In the genomic region with DNA sequence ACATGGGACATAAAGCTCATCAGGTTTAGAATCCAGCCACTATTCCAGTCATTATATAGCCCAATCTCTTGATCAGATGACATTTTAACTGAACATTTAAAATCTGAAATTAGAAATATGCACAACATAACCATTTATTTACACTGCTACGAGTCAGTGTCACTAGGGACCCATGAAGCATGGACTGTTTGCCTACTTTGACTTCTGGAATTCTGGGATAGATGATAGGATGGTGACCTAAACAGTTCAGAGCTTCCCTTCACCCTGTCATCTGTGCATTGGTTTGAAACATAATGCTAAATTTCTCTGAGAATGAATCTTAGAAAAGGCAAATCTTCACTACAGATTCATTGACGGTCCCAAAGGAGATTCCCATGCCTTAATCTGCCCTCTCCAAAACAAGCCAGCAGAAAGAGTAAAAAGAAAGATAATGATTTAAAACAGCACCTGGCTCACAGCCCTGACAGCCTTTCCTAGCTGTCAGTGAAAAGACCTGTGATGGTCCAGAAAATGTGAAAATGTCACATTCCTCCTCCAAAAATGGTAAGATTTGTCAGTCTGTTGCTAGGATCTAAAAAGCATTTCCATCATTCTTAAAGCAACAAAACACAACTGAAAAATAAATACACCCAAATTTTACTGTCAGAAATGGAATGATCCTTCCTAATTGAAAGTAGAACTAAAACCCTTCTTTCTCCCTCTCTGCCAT, we compare ENCODE assay signal across 19 cellular contexts. TPM values are rescaled to one million over a fixed set of nuclear protein-coding genes. Genes with fewer than 3 reads are reported as not detected.
DNase-seq lines count a peak whose midpoint lies in the region; ATAC-seq and TF ChIP-seq lines count a peak whose summit lies in the region.
"Had no signal": no experiment of that assay in that cellular context is flagged by ENCODE, and none has a peak within 500 bp of the region (broad histone marks: within the 10 kb centered on the region; RNA-seq: fewer than 3 reads in every experiment).

No MANE protein-coding gene starts in this region.

- H3K27ac ChIP-seq in GM23248 (no peak overlapping the region), PC-3 (ENCODE audit: low read length) (no peak overlapping the region), neuronal stem cell (replicated peaks; ENCODE audit: low read length) (no peak overlapping the region)
- H3K27ac ChIP-seq: HL-60 had no signal

- H3F3A ChIP-seq in GM23248 (ENCODE audit: insufficient read depth): no peaks in the 10 kb centered on the region
- no peaks in the 10 kb centered on the region for H3F3A ChIP-seq in PC-3 (ENCODE audit: low read length, unreplicated experiment)

- no peak overlapping the region for H3K4me3 ChIP-seq in GM23248
- H3K4me3 ChIP-seq in PC-3 (ENCODE audit: low read length): no peak overlapping the region
- no peak overlapping the region for H3K4me3 ChIP-seq in neuronal stem cell (ENCODE audit: low read length in 2 of 2)
- H3K4me3 ChIP-seq: HAP-1, K562 had no signal

- H4K91ac ChIP-seq in neuronal stem cell (ENCODE audit: low read depth, low read length, poor library complexity): no peak overlapping the region

- peaks cover 18% of the 10 kb centered on the region for H3K4me1 ChIP-seq in GM23248 (ENCODE audit: insufficient read depth)
- no peaks in the 10 kb centered on the region for H3K4me1 ChIP-seq in PC-3 (ENCODE audit: insufficient read depth, low read length)
- H3K4me1 ChIP-seq in neuronal stem cell (ENCODE audit: control insufficient read depth in 2 of 2, insufficient read depth in 1 of 2, low read depth in 1 of 2, low read length in 2 of 2): no peaks in the 10 kb centered on the region

- CTCF ChIA-PET in PC-3 (lab: Charles Lee): interaction anchor here (1.0 kb wide), 1 partner anchor 86 kb away, joined by 3 read pairs; no protein-coding TSS in a partner anchor

- H3K27me3 ChIP-seq in GM23248 (replicated peaks; ENCODE audit: insufficient read depth) (no peaks in the 10 kb centered on the region), PC-3 (ENCODE audit: low read length) (no peaks in the 10 kb centered on the region), neuronal stem cell (ENCODE audit: control insufficient read depth in 3 of 3, insufficient read depth in 3 of 3, low read depth in 1 of 3, low read length in 3 of 3) (peaks cover 0 to 10% (median 0%) of the 10 kb centered on the region in 3 experiments)

- no TSS peak for BruUV-seq in PC-3 (replicated peaks; lab: Mats Ljungman, UMichigan)

- no peak overlapping the region for H2BK15ac ChIP-seq in neuronal stem cell (ENCODE audit: low read length)

- DNase-seq in GM23248: peak; percentile 16
- no peak for DNase-seq in PC-3
- DNase-seq in fibroblast of peridontal ligament (ENCODE audit: extremely low read depth): peak; percentile 57
- no peak for DNase-seq in neuronal stem cell (ENCODE audit: low spot score)
- DNase-seq in cerebellar cortex (ENCODE audit: low spot score): no peak
- no peak for DNase-seq in GM03348 (ENCODE audit: low spot score)
- DNase-seq: CD8-positive, alpha-beta T cell; DND-41; GF-D8; NCI-H1105 treated with DMSO at 0.1 percent for 48 hours; NCI-H187; NCI-H446 treated with DMSO at 0.1 percent for 48 hours; NCI-H748 treated with DMSO at 0.1 percent for 48 hours; Right ventricle myocardium superior had no signal

- in situ Hi-C loops in GM23248 (cut with MboI): no loop called here

- no peak overlapping the region for H3K14ac ChIP-seq in neuronal stem cell (ENCODE audit: low read length)

- H2BK5ac ChIP-seq in neuronal stem cell (ENCODE audit: low read length): no peak overlapping the region

- H3K9me2 ChIP-seq in GM23248 (ENCODE audit: insufficient read depth) (no peaks in the 10 kb centered on the region), PC-3 (replicated peaks; ENCODE audit: low read length) (no peaks in the 10 kb centered on the region)

- H3K36me3 ChIP-seq in GM23248 (ENCODE audit: low read depth): no peaks in the 10 kb centered on the region
- no peaks in the 10 kb centered on the region for H3K36me3 ChIP-seq in PC-3 (ENCODE audit: low read depth, low read length)
- no peaks in the 10 kb centered on the region for H3K36me3 ChIP-seq in neuronal stem cell (replicated peaks in 1 of 2; ENCODE audit: control insufficient read depth in 2 of 2, insufficient read depth in 2 of 2, low read length in 2 of 2)
- H3K36me3 ChIP-seq: HAP-1 had no signal

- ATAC-seq in PC-3: peak; percentile 51
- no peak for ATAC-seq in HG02588 (IDR thresholded peaks at IDR 0.05; ENCODE audit: unreplicated experiment)
- ATAC-seq in HG02970 (IDR thresholded peaks at IDR 0.05; ENCODE audit: low FRiP score, unreplicated experiment): no peak
- ATAC-seq: CD8-positive, alpha-beta T cell; K562 had no signal

- no peak overlapping the region for H2BK120ac ChIP-seq in neuronal stem cell (ENCODE audit: low read depth, low read length)

- H3K4ac ChIP-seq in neuronal stem cell (ENCODE audit: low read length): no peak overlapping the region

- H3K9me3 ChIP-seq in GM23248 (ENCODE audit: low read depth) (no peaks in the 10 kb centered on the region), PC-3 (ENCODE audit: low read length) (no peaks in the 10 kb centered on the region), neuronal stem cell (replicated peaks in 1 of 2; ENCODE audit: control insufficient read depth in 2 of 2, insufficient read depth in 1 of 2, low read depth in 1 of 2, low read length in 2 of 2) (no peaks in the 10 kb centered on the region)
- H3K9me3 ChIP-seq: HAP-1 had no signal

- H4K8ac ChIP-seq in neuronal stem cell (ENCODE audit: low read depth, low read length): no peak overlapping the region

- H3K18ac ChIP-seq in neuronal stem cell (ENCODE audit: low read length): no peak overlapping the region

- H3K79me1 ChIP-seq in neuronal stem cell (ENCODE audit: low read depth, low read length): no peaks in the 10 kb centered on the region

- TF ChIP-seq CTCF in PC-3 (conservative IDR thresholded peaks at IDR 0.05; ENCODE audit: low read depth, low read length): no peak

- H3K79me2 ChIP-seq in GM23248 (ENCODE audit: insufficient read depth) (no peaks in the 10 kb centered on the region), PC-3 (ENCODE audit: low read length) (no peaks in the 10 kb centered on the region)

- H2AFZ ChIP-seq in GM23248 (peak overlapping the region; percentile 26; the same call in 1 of the 2 replicates), PC-3 (ENCODE audit: low read length) (peak overlapping the region; percentile 26; the same call in 1 of the 2 replicates), neuronal stem cell (ENCODE audit: low read length) (peak overlapping the region; percentile 78)

- POLR2A ChIA-PET in PC-3 (lab: Charles Lee; ENCODE audit: unreplicated experiment): no interaction called here

- H3K4me2 ChIP-seq in GM23248 (ENCODE audit: unreplicated experiment) (no peak overlapping the region), PC-3 (ENCODE audit: low read length) (no peak overlapping the region), neuronal stem cell (ENCODE audit: insufficient read depth, low read length, poor library complexity, severe bottlenecking) (no peak overlapping the region)

- intact Hi-C loops in PC-3 (cut with micrococcal nuclease): no loop called here

- H2AK5ac ChIP-seq in neuronal stem cell (ENCODE audit: low read depth, low read length): no peak overlapping the region

- no peak overlapping the region for H3K23ac ChIP-seq in neuronal stem cell (ENCODE audit: low read depth, low read length, poor library complexity)

- no peak overlapping the region for H2BK12ac ChIP-seq in neuronal stem cell (ENCODE audit: low read length)

- H4K20me1 ChIP-seq in GM23248 (ENCODE audit: insufficient read depth) (0 out of 2 replicates have a peak, but pooled peaks cover 3% of the 10 kb centered on the region), PC-3 (ENCODE audit: low read length) (no peaks in the 10 kb centered on the region)

- WGBS in GM23248 (ENCODE audit: low coverage in 1 of 2, low lambda C conversion rate in 2 of 2, missing lambda C conversion rate in 2 of 2), 2 experiments: 24 to 29% methylated on average over 2 of the region's 2 CpGs
- WGBS in neuronal stem cell (ENCODE audit: extremely low coverage in 2 of 2, insufficient read length in 2 of 2, insufficient replicate concordance in 1 of 2), 2 donors: no CpG with 5 or more reads among the region's 2 CpGs

- H3K9ac ChIP-seq in GM23248 (no peak overlapping the region), PC-3 (ENCODE audit: low read length) (no peak overlapping the region), neuronal stem cell (ENCODE audit: low read depth, low read length, poor library complexity) (no peak overlapping the region)

RNA-seq across cellular contexts. Expression of gene HERC3, which starts 18.8 kb away (rescaled TPM):
- 18.0 and 27.6 TPM in 2 replicates for total RNA-seq in GM23248 (2014; rRNA removed; shearing (Covaris generic))
- 22.7 and 25.8 TPM in 2 replicates for polyA plus RNA-seq in GM23248 (2016; fragmentation: Nextera tagmentation; extraction: Ambion mirVana)
- 5.2 and 5.4 TPM in 2 replicates for total RNA-seq in PC-3 (2014; rRNA removed)
- 2.1 TPM for polyA plus RNA-seq in neuronal stem cell (2013, experiment 1 of 2)
- polyA plus RNA-seq in neuronal stem cell (2013, experiment 2 of 2): 2.0 TPM

RNA-seq across cellular contexts. Expression of gene PYURF, which starts 49.9 kb away (rescaled TPM):
- total RNA-seq in GM23248 (2014; rRNA removed; shearing (Covaris generic)): 93.8 and 118 TPM in 2 replicates
- polyA plus RNA-seq in GM23248 (2016; fragmentation: Nextera tagmentation; extraction: Ambion mirVana): 178 TPM in 2 replicates
- 143 and 159 TPM in 2 replicates for total RNA-seq in PC-3 (2014; rRNA removed)
- 81.0 TPM for polyA plus RNA-seq in neuronal stem cell (2013, experiment 1 of 2)
- 82.5 TPM for polyA plus RNA-seq in neuronal stem cell (2013, experiment 2 of 2)

Comparison
In these comparisons a context has a peak if more than half of its experiments do, and no peak if none do; other contexts are left out.
1. DNase-seq: peak in GM23248 (single experiment) and fibroblast of peridontal ligament (single experiment); none in PC-3 (single experiment), neuronal stem cell (single experiment), cerebellar cortex (single experiment) and GM03348 (single experiment).
2. H2AFZ ChIP-seq: peak in every context shown above with its lines; median percentile 78 in neuronal stem cell; 26 in GM23248; 26 in PC-3.